In genomic region chr7:105656922-105657521, GRCh38 we compare ENCODE assay signal across 8 cellular contexts.
DNase-seq lines count a peak whose midpoint lies in the region; ATAC-seq and TF ChIP-seq lines count a peak whose summit lies in the region.

No MANE protein-coding gene starts in this region.

- no peaks in the 10 kb centered on the region for H3K9me3 ChIP-seq in smooth muscle cell (replicated peaks; ENCODE audit: low read depth)

- H2AFZ ChIP-seq in smooth muscle cell (ENCODE audit: low read depth) = no peak overlapping the region

- H3K79me2 ChIP-seq in smooth muscle cell (ENCODE audit: low read depth) = no peaks in the 10 kb centered on the region

- no peak overlapping the region for H3K4me3 ChIP-seq in smooth muscle cell

- H3K27ac ChIP-seq in smooth muscle cell (ENCODE audit: low read depth) = no peak overlapping the region

- no peak overlapping the region for H3K9ac ChIP-seq in smooth muscle cell (ENCODE audit: low read depth)

- no peak overlapping the region for H3K4me2 ChIP-seq in smooth muscle cell

- no peaks in the 10 kb centered on the region for H3K36me3 ChIP-seq in smooth muscle cell (ENCODE audit: low read depth)

- ATAC-seq in esophagus mucosa (peak; percentile 63), GM18505 (IDR thresholded peaks at IDR 0.05; ENCODE audit: unreplicated experiment) (no peak), HG03097 (IDR thresholded peaks at IDR 0.05; ENCODE audit: low FRiP score, unreplicated experiment) (no peak)

- H3F3A ChIP-seq in smooth muscle cell (ENCODE audit: low read depth) = no peaks in the 10 kb centered on the region

- H4K20me1 ChIP-seq in smooth muscle cell (ENCODE audit: low read depth) = peaks cover 53% of the 10 kb centered on the region

- no peaks in the 10 kb centered on the region for H3K27me3 ChIP-seq in smooth muscle cell (ENCODE audit: low read depth)

- peaks cover 11% of the 10 kb centered on the region for H3K4me1 ChIP-seq in smooth muscle cell (ENCODE audit: low read depth)

- peak; percentile 61 for TF ChIP-seq CTCF in smooth muscle cell (IDR thresholded peaks at IDR 0.05; ENCODE audit: borderline replicate concordance, insufficient read depth, poor library complexity, severe bottlenecking)

- 59% methylated on average over 7 of the region's 7 CpGs for WGBS in smooth muscle cell (ENCODE audit: low lambda C conversion rate)

- no peak for TF ChIP-seq POLR2A in GM18505 (IDR thresholded peaks at IDR 0.05; ENCODE audit: borderline replicate concordance, extremely low read depth, insufficient read depth, insufficient read length)

- DNase-seq in NCI-H748 (lab: John Stamatoyannopoulos, UW; ENCODE audit: unreplicated experiment) = peak; percentile 34
- no peak for DNase-seq in NCI-H748 treated with DMSO at 0.1 percent for 48 hours (lab: John Stamatoyannopoulos, UW)
- peak; percentile 30 for DNase-seq in NCI-H1694 (lab: John Stamatoyannopoulos, UW)
- DNase-seq in activated CD8-positive, alpha-beta memory T cell treated with anti-CD3 and anti-CD28 coated beads for 24 hours = peak; percentile 85
- DNase-seq in smooth muscle cell (lab: John Stamatoyannopoulos, UW; ENCODE audit: unreplicated experiment) = no peak

Comparison
In these comparisons a context has a peak if more than half of its experiments do, and no peak if none do; other contexts are left out.
1. DNase-seq: peak in NCI-H748 (single experiment), NCI-H1694 (single experiment) and activated CD8-positive, alpha-beta memory T cell treated with anti-CD3 and anti-CD28 coated beads for 24 hours (single experiment); none in NCI-H748 treated with DMSO at 0.1 percent for 48 hours (single experiment) and smooth muscle cell (single experiment).